In genomic region chr6:35267897-35268296, GRCh38 we compare ENCODE assay signal across 27 cellular contexts. TPM values are rescaled to one million over a fixed set of nuclear protein-coding genes. Genes with fewer than 3 reads are reported as not detected.
"Had no signal": no experiment of that assay in that cellular context is flagged by ENCODE, and none has a peak within 500 bp of the region (broad histone marks: within the 10 kb centered on the region; RNA-seq: fewer than 3 reads in every experiment).

No MANE protein-coding gene starts in this region.

- H3K27ac ChIP-seq: adrenal gland, SJSA1 had no signal

- H3K36me3 ChIP-seq: adrenal gland had no signal

- H3K27ac Mint-ChIP-seq: activated CD4-positive, alpha-beta T cell treated with anti-CD3 and anti-CD28 coated beads, Interleukin-2, amount 10 ng/mL, durations not matched to agents 24 days and 14 days; activated CD8-positive, alpha-beta T cell treated with anti-CD3 and anti-CD28 coated beads for 36 hours; activated naive CD8-positive, alpha-beta T cell treated with anti-CD3 and anti-CD28 coated beads, Interleukin-2, amount 10 ng/mL, durations not matched to agents 7 days and 5 days; activated T-helper 17 cell treated with anti-CD3 and anti-CD28 coated beads, Interleukin-2, amount 50 U/mL, for 72 hours; T-helper 1 cell treated with Interleukin-12 subunit alpha and Interleukin-12 subunit beta and Interleukin-4 antibody, amounts not matched to agents 30 μg/mL and 1 μg/mL, for 36 hours; T-helper 2 cell treated with Interferon-gamma antibody and Interleukin-4, amounts not matched to agents 5 μg/mL and 100 μg/mL, for 36 hours had no signal

- H3K9ac ChIP-seq: SK-N-SH had no signal

- ATAC-seq: activated CD8-positive, alpha-beta T cell treated with anti-CD3 and anti-CD28 coated beads for 36 hours; activated T-cell treated with anti-CD3 and anti-CD28 coated beads, Interleukin-2, amount 50 U/mL, for 72 hours; activated T-helper 17 cell treated with anti-CD3 and anti-CD28 coated beads, Interleukin-2, amount 50 U/mL, for 72 hours; Panc1 had no signal

- DNase-seq: activated CD4-positive, alpha-beta T cell treated with anti-CD3 and anti-CD28 coated beads, Interleukin-2, amount 10 ng/mL, durations not matched to agents 24 days and 14 days; activated CD4-positive, alpha-beta T cell treated with anti-CD3 and anti-CD28 coated beads, Interleukin-2, amount 50 U/mL, for 4 hours; activated CD8-positive, alpha-beta T cell treated with anti-CD3 and anti-CD28 coated beads for 36 hours; activated naive CD4-positive, alpha-beta T cell; activated naive CD4-positive, alpha-beta T cell treated with anti-CD3 and anti-CD28 coated beads, Interleukin-2, amount 50 U/mL, for 16 hours; activated naive CD8-positive, alpha-beta T cell treated with anti-CD3 and anti-CD28 coated beads, Interleukin-2, amount 10 ng/mL, durations not matched to agents 7 days and 5 days; activated T-cell treated with anti-CD3 and anti-CD28 coated beads, Interleukin-2, amount 50 U/mL, for 1 hour; activated T-cell treated with anti-CD3 and anti-CD28 coated beads, Interleukin-2, amount 50 U/mL, for 72 hours; adrenal gland; central memory CD4-positive, alpha-beta T cell; NCI-H1092 treated with DMSO at 0.1 percent for 48 hours; NCI-H146; NCI-H187; NCI-H2081; NCI-H2227 treated with DMSO at 0.1 percent for 48 hours; NCI-H446; NCI-H510A treated with DMSO at 0.1 percent for 48 hours; RPMI8226; SHP77 treated with DMSO at 0.1 percent for 48 hours; SK-N-SH had no signal

- H3K4me1 ChIP-seq: SJSA1 had no signal

- H3K27me3 Mint-ChIP-seq: activated CD4-positive, alpha-beta T cell treated with anti-CD3 and anti-CD28 coated beads, Interleukin-2, amount 10 ng/mL, durations not matched to agents 24 days and 14 days; activated CD8-positive, alpha-beta T cell treated with anti-CD3 and anti-CD28 coated beads for 36 hours; activated naive CD8-positive, alpha-beta T cell treated with anti-CD3 and anti-CD28 coated beads, Interleukin-2, amount 10 ng/mL, durations not matched to agents 7 days and 5 days; activated T-helper 17 cell treated with anti-CD3 and anti-CD28 coated beads, Interleukin-2, amount 50 U/mL, for 72 hours; brain had no signal

- H3K4me3 ChIP-seq: adrenal gland, SJSA1 had no signal

- H3K9me3 ChIP-seq: adrenal gland, SJSA1, SK-N-SH had no signal

- H3K4me3 Mint-ChIP-seq: activated CD4-positive, alpha-beta T cell treated with anti-CD3 and anti-CD28 coated beads, Interleukin-2, amount 10 ng/mL, durations not matched to agents 24 days and 14 days; activated CD8-positive, alpha-beta T cell treated with anti-CD3 and anti-CD28 coated beads for 36 hours; activated naive CD8-positive, alpha-beta T cell treated with anti-CD3 and anti-CD28 coated beads, Interleukin-2, amount 10 ng/mL, durations not matched to agents 7 days and 5 days; activated T-cell treated with anti-CD3 and anti-CD28 coated beads, Interleukin-2, amount 50 U/mL, for 72 hours; activated T-helper 17 cell treated with anti-CD3 and anti-CD28 coated beads, Interleukin-2, amount 50 U/mL, for 72 hours; brain; T-helper 1 cell treated with Interleukin-12 subunit alpha and Interleukin-12 subunit beta and Interleukin-4 antibody, amounts not matched to agents 30 μg/mL and 1 μg/mL, for 36 hours; T-helper 2 cell treated with Interferon-gamma antibody and Interleukin-4, amounts not matched to agents 5 μg/mL and 100 μg/mL, for 36 hours had no signal

- H3K27me3 ChIP-seq: adrenal gland, SJSA1 had no signal

- H3K9me3 Mint-ChIP-seq: activated CD4-positive, alpha-beta T cell treated with anti-CD3 and anti-CD28 coated beads, Interleukin-2, amount 10 ng/mL, durations not matched to agents 24 days and 14 days; activated CD8-positive, alpha-beta T cell treated with anti-CD3 and anti-CD28 coated beads for 36 hours; activated naive CD8-positive, alpha-beta T cell treated with anti-CD3 and anti-CD28 coated beads, Interleukin-2, amount 10 ng/mL, durations not matched to agents 7 days and 5 days; activated T-cell treated with anti-CD3 and anti-CD28 coated beads, Interleukin-2, amount 50 U/mL, for 72 hours; activated T-helper 17 cell treated with anti-CD3 and anti-CD28 coated beads, Interleukin-2, amount 50 U/mL, for 72 hours; brain; T-helper 1 cell treated with Interleukin-12 subunit alpha and Interleukin-12 subunit beta and Interleukin-4 antibody, amounts not matched to agents 30 μg/mL and 1 μg/mL, for 36 hours; T-helper 2 cell treated with Interferon-gamma antibody and Interleukin-4, amounts not matched to agents 5 μg/mL and 100 μg/mL, for 36 hours had no signal

RNA-seq across cellular contexts. Expression of gene SCUBE3, which starts 54.1 kb away (rescaled TPM):
- total RNA-seq: activated CD8-positive, alpha-beta T cell treated with anti-CD3 and anti-CD28 coated beads for 36 hours; bronchial epithelial cell had no signal
